ENCODE assay signal across 1 cellular context in genomic region chr18:37006742-37007141, GRCh38.
TF ChIP-seq lines count a peak whose summit lies in the region.

No MANE protein-coding gene starts in this region.

TF ChIP-seq in GM23338, 12 proteins besides CTCF, POLR2A, EP300 and RAD21 (continued from another document):
- TF ChIP-seq, protein P1, sequence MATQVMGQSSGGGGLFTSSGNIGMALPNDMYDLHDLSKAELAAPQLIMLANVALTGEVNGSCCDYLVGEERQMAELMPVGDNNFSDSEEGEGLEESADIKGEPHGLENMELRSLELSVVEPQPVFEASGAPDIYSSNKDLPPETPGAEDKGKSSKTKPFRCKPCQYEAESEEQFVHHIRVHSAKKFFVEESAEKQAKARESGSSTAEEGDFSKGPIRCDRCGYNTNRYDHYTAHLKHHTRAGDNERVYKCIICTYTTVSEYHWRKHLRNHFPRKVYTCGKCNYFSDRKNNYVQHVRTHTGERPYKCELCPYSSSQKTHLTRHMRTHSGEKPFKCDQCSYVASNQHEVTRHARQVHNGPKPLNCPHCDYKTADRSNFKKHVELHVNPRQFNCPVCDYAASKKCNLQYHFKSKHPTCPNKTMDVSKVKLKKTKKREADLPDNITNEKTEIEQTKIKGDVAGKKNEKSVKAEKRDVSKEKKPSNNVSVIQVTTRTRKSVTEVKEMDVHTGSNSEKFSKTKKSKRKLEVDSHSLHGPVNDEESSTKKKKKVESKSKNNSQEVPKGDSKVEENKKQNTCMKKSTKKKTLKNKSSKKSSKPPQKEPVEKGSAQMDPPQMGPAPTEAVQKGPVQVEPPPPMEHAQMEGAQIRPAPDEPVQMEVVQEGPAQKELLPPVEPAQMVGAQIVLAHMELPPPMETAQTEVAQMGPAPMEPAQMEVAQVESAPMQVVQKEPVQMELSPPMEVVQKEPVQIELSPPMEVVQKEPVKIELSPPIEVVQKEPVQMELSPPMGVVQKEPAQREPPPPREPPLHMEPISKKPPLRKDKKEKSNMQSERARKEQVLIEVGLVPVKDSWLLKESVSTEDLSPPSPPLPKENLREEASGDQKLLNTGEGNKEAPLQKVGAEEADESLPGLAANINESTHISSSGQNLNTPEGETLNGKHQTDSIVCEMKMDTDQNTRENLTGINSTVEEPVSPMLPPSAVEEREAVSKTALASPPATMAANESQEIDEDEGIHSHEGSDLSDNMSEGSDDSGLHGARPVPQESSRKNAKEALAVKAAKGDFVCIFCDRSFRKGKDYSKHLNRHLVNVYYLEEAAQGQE (IDR thresholded peaks at IDR 0.05; ENCODE audit: unreplicated experiment): no peak
- no peak for TF ChIP-seq EZH2 (IDR thresholded peaks at IDR 0.05; ENCODE audit: low read depth, unreplicated experiment)
